In the genomic region with DNA sequence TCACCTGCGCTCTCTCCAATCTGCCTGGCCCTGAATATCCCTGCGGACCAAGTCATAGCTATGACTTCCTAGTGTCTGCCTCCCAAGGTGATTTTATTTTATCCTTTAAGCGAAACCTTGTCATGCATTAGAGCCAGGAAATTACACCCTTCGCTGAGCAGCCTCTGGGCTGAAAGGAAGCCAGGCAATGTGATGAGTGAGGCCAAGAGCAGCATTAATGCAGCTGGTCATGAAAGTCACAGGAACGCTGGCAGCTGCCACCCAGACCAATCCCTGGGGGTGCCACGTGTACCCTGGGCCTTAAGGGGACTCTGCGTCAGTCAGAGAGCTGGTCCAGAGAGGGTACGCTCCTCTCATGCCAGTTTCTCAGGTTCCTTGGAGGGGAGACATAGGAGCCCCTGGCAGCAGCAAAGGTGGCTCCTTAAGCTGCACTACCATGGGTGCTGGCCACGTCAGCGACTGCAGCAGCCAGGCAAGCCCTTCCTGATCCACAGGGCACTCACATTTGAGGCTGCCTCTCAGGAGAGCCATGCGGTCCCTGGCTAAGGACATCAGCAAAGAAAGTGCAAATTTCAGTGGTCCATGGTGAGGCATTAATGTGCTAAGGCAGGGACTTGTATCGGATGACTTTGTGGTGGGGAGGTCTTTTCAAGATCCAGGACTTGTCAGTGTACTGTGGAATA, we compare ENCODE assay signal across 1 cellular context.
TF ChIP-seq lines count a peak whose summit lies in the region.

No MANE protein-coding gene starts in this region.

TF ChIP-seq in GM23338, 12 proteins besides CTCF, POLR2A, EP300 and RAD21 (continued from another document):
- TF ChIP-seq REST (IDR thresholded peaks at IDR 0.05; ENCODE audit: unreplicated experiment) = no peak
- TF ChIP-seq, protein P1, sequence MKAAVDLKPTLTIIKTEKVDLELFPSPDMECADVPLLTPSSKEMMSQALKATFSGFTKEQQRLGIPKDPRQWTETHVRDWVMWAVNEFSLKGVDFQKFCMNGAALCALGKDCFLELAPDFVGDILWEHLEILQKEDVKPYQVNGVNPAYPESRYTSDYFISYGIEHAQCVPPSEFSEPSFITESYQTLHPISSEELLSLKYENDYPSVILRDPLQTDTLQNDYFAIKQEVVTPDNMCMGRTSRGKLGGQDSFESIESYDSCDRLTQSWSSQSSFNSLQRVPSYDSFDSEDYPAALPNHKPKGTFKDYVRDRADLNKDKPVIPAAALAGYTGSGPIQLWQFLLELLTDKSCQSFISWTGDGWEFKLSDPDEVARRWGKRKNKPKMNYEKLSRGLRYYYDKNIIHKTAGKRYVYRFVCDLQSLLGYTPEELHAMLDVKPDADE (IDR thresholded peaks at IDR 0.05) = no peak
- TF ChIP-seq EZH2 (IDR thresholded peaks at IDR 0.05; ENCODE audit: low read depth, unreplicated experiment) = no peak
- TF ChIP-seq NANOG (IDR thresholded peaks at IDR 0.05; ENCODE audit: borderline replicate concordance) = no peak
- TF ChIP-seq CREB1 (CRISPR knock-in tag; IDR thresholded peaks at IDR 0.05; ENCODE audit: low read depth) = no peak
